In the genomic region with DNA sequence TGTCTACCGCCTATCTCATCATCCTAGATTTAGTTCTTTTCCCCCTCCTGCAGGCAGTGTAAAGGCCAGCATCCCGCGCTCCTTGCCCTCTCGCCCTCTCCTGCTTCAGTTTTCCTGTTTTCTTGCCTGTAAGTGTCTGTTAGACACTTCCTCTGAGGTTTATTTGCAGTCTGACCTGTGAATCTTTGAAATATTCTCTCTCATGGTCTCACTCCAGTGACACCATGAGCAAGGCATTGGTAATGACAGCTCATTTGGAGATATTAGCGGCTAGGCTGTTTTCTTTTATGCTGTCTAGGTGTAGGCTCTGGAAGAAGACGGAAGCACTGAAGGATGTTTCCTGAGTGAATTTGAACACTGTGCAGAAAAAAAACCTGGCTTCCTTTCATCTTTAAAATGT, we compare ENCODE assay signal across 13 cellular contexts.
DNase-seq lines count a peak whose midpoint lies in the region; ATAC-seq, FAIRE-seq and TF ChIP-seq lines count a peak whose summit lies in the region.
"Had no signal": no experiment of that assay in that cellular context is flagged by ENCODE, and none has a peak within 500 bp of the region (broad histone marks: within the 10 kb centered on the region; RNA-seq: fewer than 3 reads in every experiment).

No MANE protein-coding gene starts in this region.

- H3K4me1 Mint-ChIP-seq in IgD-negative memory B cell, result peaks cover 22 to 30% (median 26%) of the 10 kb centered on the region in 3 donors
- peaks cover 18 to 50% (median 33%) of the 10 kb centered on the region in 4 donors for H3K4me1 Mint-ChIP-seq in naive thymus-derived CD8-positive, alpha-beta T cell

- CTCF ChIA-PET in GM12878 (lab: Yijun Ruan, JAX), result no interaction called here

- no peaks in the 10 kb centered on the region for H3K9me3 Mint-ChIP-seq in IgD-negative memory B cell
- no peaks in the 10 kb centered on the region for H3K9me3 Mint-ChIP-seq in naive thymus-derived CD8-positive, alpha-beta T cell

- SMC1A ChIA-PET in GM12878 (lab: Charles Lee; ENCODE audit: uncharacterized antibody, unreplicated experiment), result no interaction called here

- POLR2A ChIA-PET in GM12878 (lab: Charles Lee), result no interaction called here
- POLR2A ChIA-PET in naive thymus-derived CD8-positive, alpha-beta T cell (lab: Charles Lee), result no interaction called here

- no peaks in the 10 kb centered on the region for H3K36me3 Mint-ChIP-seq in IgD-negative memory B cell
- no peaks in the 10 kb centered on the region for H3K36me3 Mint-ChIP-seq in naive thymus-derived CD8-positive, alpha-beta T cell

- H3K4me3 Mint-ChIP-seq in IgD-negative memory B cell, result peak overlapping the region in 1 of 4 donors; percentile 38
- H3K4me3 Mint-ChIP-seq in naive thymus-derived CD8-positive, alpha-beta T cell, result no peak overlapping the region

- no peaks in the 10 kb centered on the region for H3K9me3 ChIP-seq in GM12878 (replicated peaks; ENCODE audit: control insufficient read depth, insufficient read depth, low read length)
- H3K9me3 ChIP-seq in Karpas-422 (ENCODE audit: low read length), result no peaks in the 10 kb centered on the region
- H3K9me3 ChIP-seq: SJSA1, thoracic aorta had no signal

- RAD21 ChIA-PET in GM12878 (lab: Charles Lee; ENCODE audit: unreplicated experiment), result no interaction called here

- DNase-seq in DMS53 (lab: John Stamatoyannopoulos, UW), result peak; percentile 42
- no peak for DNase-seq in DMS53 treated with DMSO at 0.1 percent for 48 hours (lab: John Stamatoyannopoulos, UW; ENCODE audit: unreplicated experiment)
- no peak for DNase-seq in GM12878 (ENCODE audit: low read depth, low spot score)
- peak in 4 of 10 donors; percentile 11 to 44 (median 27) for DNase-seq in naive thymus-derived CD8-positive, alpha-beta T cell
- no peak for DNase-seq in Karpas-422
- no peak for DNase-seq in NCI-H524 treated with DMSO at 0.1 percent for 48 hours (lab: John Stamatoyannopoulos, UW)
- no peak for DNase-seq in inferior parietal cortex (ENCODE audit: extremely low spot score)
- DNase-seq: activated CD4-positive, alpha-beta T cell treated with anti-CD3 and anti-CD28 coated beads for 1 hour; activated effector memory CD4-positive, alpha-beta T cell treated with Interleukin-2 at 50 U/mL for 16 hours; cerebellar nuclear complex had no signal

- H3K27me3 Mint-ChIP-seq in IgD-negative memory B cell, result no peaks in the 10 kb centered on the region
- H3K27me3 Mint-ChIP-seq in naive thymus-derived CD8-positive, alpha-beta T cell, result no peaks in the 10 kb centered on the region

- intact Hi-C loops in GM12878 (cut with micrococcal nuclease; ENCODE audit: unreplicated experiment), result no loop called here

- TF ChIP-seq RAD21 in GM12878 (IDR thresholded peaks at IDR 0.05; ENCODE audit: insufficient read depth, low read depth, low read length), result peak; percentile 46

- no peaks in the 10 kb centered on the region; a peak in 1 of 4 replicates for H3K27me3 ChIP-seq in GM12878 (replicated peaks in 1 of 2; ENCODE audit: control insufficient read depth in 2 of 2, insufficient read depth in 2 of 2, low read length in 1 of 2)
- H3K27me3 ChIP-seq in Karpas-422 (ENCODE audit: low read length), result no peaks in the 10 kb centered on the region
- H3K27me3 ChIP-seq: SJSA1 had no signal

- H3K36me3 ChIP-seq in GM12878 (ENCODE audit: control insufficient read depth in 2 of 2, insufficient read depth in 2 of 2, low read length in 1 of 2) (no peaks in the 10 kb centered on the region), Karpas-422 (ENCODE audit: insufficient read depth, low read length) (no peaks in the 10 kb centered on the region)
- H3K36me3 ChIP-seq: SJSA1, thoracic aorta had no signal

- no peak; the same call in 2 of the 3 replicates for ATAC-seq in GM12878
- ATAC-seq in naive thymus-derived CD8-positive, alpha-beta T cell, result no peak

- H3K4me1 ChIP-seq in GM12878 (ENCODE audit: control insufficient read depth, insufficient read depth, low read length) (no peaks in the 10 kb centered on the region), Karpas-422 (ENCODE audit: low read length) (peaks cover 3% of the 10 kb centered on the region; the same call in 1 of the 2 replicates)
- H3K4me1 ChIP-seq: SJSA1 had no signal

- peak overlapping the region; percentile 4 to 17 (median 10) for H3K27ac Mint-ChIP-seq in IgD-negative memory B cell
- H3K27ac Mint-ChIP-seq in naive thymus-derived CD8-positive, alpha-beta T cell, result peak overlapping the region in 8 of 10 donors; percentile 42 to 98 (median 88)

- BruUV-seq in GM12878 (replicated peaks; lab: Mats Ljungman, UMichigan), result no TSS peak

- in situ Hi-C loops in GM12878 (cut with MboI), result no loop called here

- H3K9ac ChIP-seq in GM12878 (ENCODE audit: control insufficient read depth, insufficient read depth, low read length) (no peak overlapping the region), Karpas-422 (ENCODE audit: low read length) (no peak overlapping the region)

- H3K9me2 ChIP-seq in Karpas-422 (replicated peaks; ENCODE audit: insufficient read depth, low read length), result no peaks in the 10 kb centered on the region

- H3K79me2 ChIP-seq in GM12878 (ENCODE audit: control insufficient read depth, insufficient read depth, low read length) (no peaks in the 10 kb centered on the region), Karpas-422 (ENCODE audit: low read length) (no peaks in the 10 kb centered on the region)

- H4K20me1 ChIP-seq in GM12878 (ENCODE audit: control insufficient read depth, insufficient read depth), result no peaks in the 10 kb centered on the region
- H4K20me1 ChIP-seq in Karpas-422 (ENCODE audit: insufficient read depth, low read depth, low read length), result no peaks in the 10 kb centered on the region

- no peak overlapping the region for H3K27ac ChIP-seq in GM12878 (ENCODE audit: control insufficient read depth, insufficient read depth)
- H3K27ac ChIP-seq in Karpas-422 (ENCODE audit: low read length), result no peak overlapping the region
- H3K27ac ChIP-seq: SJSA1, thoracic aorta had no signal

- TF ChIP-seq CTCF in GM12878 (IDR thresholded peaks at IDR 0.05 in 2 of 3, conservative IDR thresholded peaks at IDR 0.05 in 1 of 3; ENCODE audit: control insufficient read depth in 2 of 3, extremely low read depth in 1 of 3, insufficient read depth in 1 of 3, low read depth in 3 of 3, low read length in 3 of 3), result peak in 1 of 3 experiments; percentile 8; a peak in 1 of 6 replicates

- 42% methylated on average over 6 of the region's 6 CpGs for WGBS in GM12878 (ENCODE audit: insufficient coverage, insufficient replicate concordance, low lambda C conversion rate, missing lambda C conversion rate)

- H3K4me3 ChIP-seq in GM12878 (no peak overlapping the region), Karpas-422 (ENCODE audit: low read length) (no peak overlapping the region)
- H3K4me3 ChIP-seq: SJSA1, thoracic aorta had no signal

- no peak for TF ChIP-seq EP300 in GM12878 (IDR thresholded peaks at IDR 0.05; ENCODE audit: borderline replicate concordance in 1 of 2, control insufficient read depth in 1 of 2, low read depth in 2 of 2, low read length in 2 of 2)

- no peak overlapping the region for H3K4me2 ChIP-seq in GM12878 (ENCODE audit: control insufficient read depth, insufficient read depth)
- no peak overlapping the region for H3K4me2 ChIP-seq in Karpas-422 (ENCODE audit: low read depth, low read length, poor library complexity, severe bottlenecking)

- TF ChIP-seq POLR2A in GM12878 (IDR thresholded peaks at IDR 0.05; ENCODE audit: low read depth, low read length), result no peak

- no peak for FAIRE-seq in GM12878 (lab: Jason Lieb, UNC)

- H2AFZ ChIP-seq in GM12878 (ENCODE audit: control insufficient read depth, low read depth, low read length) (no peak overlapping the region), Karpas-422 (ENCODE audit: low read length) (no peak overlapping the region)

TF ChIP-seq in GM12878, 131 proteins besides CTCF, POLR2A, EP300 and RAD21 (continues in another document):
- TF ChIP-seq RELA (IDR thresholded peaks at IDR 0.05; ENCODE audit: borderline replicate concordance, partially characterized antibody) (no peak), BMI1 (IDR thresholded peaks at IDR 0.05; ENCODE audit: borderline replicate concordance) (no peak), STAT3 (IDR thresholded peaks at IDR 0.05; ENCODE audit: low read depth, low read length) (no peak), EGR1 (IDR thresholded peaks at IDR 0.05; ENCODE audit: borderline replicate concordance in 1 of 2, low read depth in 2 of 2, low read length in 2 of 2) (no peak)
- TF ChIP-seq, protein P1, sequence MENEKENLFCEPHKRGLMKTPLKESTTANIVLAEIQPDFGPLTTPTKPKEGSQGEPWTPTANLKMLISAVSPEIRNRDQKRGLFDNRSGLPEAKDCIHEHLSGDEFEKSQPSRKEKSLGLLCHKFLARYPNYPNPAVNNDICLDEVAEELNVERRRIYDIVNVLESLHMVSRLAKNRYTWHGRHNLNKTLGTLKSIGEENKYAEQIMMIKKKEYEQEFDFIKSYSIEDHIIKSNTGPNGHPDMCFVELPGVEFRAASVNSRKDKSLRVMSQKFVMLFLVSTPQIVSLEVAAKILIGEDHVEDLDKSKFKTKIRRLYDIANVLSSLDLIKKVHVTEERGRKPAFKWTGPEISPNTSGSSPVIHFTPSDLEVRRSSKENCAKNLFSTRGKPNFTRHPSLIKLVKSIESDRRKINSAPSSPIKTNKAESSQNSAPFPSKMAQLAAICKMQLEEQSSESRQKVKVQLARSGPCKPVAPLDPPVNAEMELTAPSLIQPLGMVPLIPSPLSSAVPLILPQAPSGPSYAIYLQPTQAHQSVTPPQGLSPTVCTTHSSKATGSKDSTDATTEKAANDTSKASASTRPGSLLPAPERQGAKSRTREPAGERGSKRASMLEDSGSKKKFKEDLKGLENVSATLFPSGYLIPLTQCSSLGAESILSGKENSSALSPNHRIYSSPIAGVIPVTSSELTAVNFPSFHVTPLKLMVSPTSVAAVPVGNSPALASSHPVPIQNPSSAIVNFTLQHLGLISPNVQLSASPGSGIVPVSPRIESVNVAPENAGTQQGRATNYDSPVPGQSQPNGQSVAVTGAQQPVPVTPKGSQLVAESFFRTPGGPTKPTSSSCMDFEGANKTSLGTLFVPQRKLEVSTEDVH (IDR thresholded peaks at IDR 0.05; ENCODE audit: low read depth, partially characterized antibody), result no peak
- TF ChIP-seq, protein P2, sequence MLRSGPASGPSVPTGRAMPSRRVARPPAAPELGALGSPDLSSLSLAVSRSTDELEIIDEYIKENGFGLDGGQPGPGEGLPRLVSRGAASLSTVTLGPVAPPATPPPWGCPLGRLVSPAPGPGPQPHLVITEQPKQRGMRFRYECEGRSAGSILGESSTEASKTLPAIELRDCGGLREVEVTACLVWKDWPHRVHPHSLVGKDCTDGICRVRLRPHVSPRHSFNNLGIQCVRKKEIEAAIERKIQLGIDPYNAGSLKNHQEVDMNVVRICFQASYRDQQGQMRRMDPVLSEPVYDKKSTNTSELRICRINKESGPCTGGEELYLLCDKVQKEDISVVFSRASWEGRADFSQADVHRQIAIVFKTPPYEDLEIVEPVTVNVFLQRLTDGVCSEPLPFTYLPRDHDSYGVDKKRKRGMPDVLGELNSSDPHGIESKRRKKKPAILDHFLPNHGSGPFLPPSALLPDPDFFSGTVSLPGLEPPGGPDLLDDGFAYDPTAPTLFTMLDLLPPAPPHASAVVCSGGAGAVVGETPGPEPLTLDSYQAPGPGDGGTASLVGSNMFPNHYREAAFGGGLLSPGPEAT (IDR thresholded peaks at IDR 0.05; ENCODE audit: low read depth), result no peak
